In genomic region chr5:28766565-28767158, GRCh38 we compare ENCODE assay signal across 9 cellular contexts.
DNase-seq lines count a peak whose midpoint lies in the region; ATAC-seq, FAIRE-seq and TF ChIP-seq lines count a peak whose summit lies in the region.
"Had no signal": no experiment of that assay in that cellular context is flagged by ENCODE, and none has a peak within 500 bp of the region (broad histone marks: within the 10 kb centered on the region; RNA-seq: fewer than 3 reads in every experiment).

No MANE protein-coding gene starts in this region.

- no peak overlapping the region for H2BK120ac ChIP-seq in mesenchymal stem cell (ENCODE audit: low read depth, low read length)

- no peak for FAIRE-seq in astrocyte (lab: Jason Lieb, UNC)

- H3K27me3 ChIP-seq in HL-60 (ENCODE audit: insufficient read depth, poor library complexity, severe bottlenecking) (no peaks in the 10 kb centered on the region), astrocyte (ENCODE audit: insufficient read depth, low read length) (no peaks in the 10 kb centered on the region), mesenchymal stem cell (ENCODE audit: control insufficient read depth in 1 of 2, insufficient read depth in 1 of 2, low read length in 2 of 2) (no peaks in the 10 kb centered on the region)

- H3K18ac ChIP-seq in mesenchymal stem cell (ENCODE audit: low read depth in 1 of 2, low read length in 2 of 2) = no peak overlapping the region

- no peaks in the 10 kb centered on the region for H4K20me1 ChIP-seq in astrocyte (ENCODE audit: insufficient read depth, low read length)

- WGBS in mesenchymal stem cell = 35% methylated on average over 2 of the region's 2 CpGs

- no peaks in the 10 kb centered on the region for H3K79me1 ChIP-seq in mesenchymal stem cell (replicated peaks; ENCODE audit: low read length, poor library complexity, severe bottlenecking)

- H2BK15ac ChIP-seq in mesenchymal stem cell (ENCODE audit: low read depth, poor library complexity, severe bottlenecking) = no peak overlapping the region

- no peaks in the 10 kb centered on the region for H3K4me1 Mint-ChIP-seq in astrocyte (ENCODE audit: low read depth, unreplicated experiment)
- H3K4me1 Mint-ChIP-seq in stimulated activated memory B cell treated with anti-CD40 and anti-IgM and Interleukin-4, amounts not matched to agents 10 μg/mL and 1 μg/mL and 100 μg/mL, for 72 hours = no peaks in the 10 kb centered on the region
- H3K4me1 Mint-ChIP-seq: naive B cell had no signal

- H3K4me1 ChIP-seq in astrocyte (ENCODE audit: insufficient read depth, low read length) (no peaks in the 10 kb centered on the region), mesenchymal stem cell (ENCODE audit: control insufficient read depth, insufficient read depth, low read depth, low read length) (no peaks in the 10 kb centered on the region)

- H2BK5ac ChIP-seq in mesenchymal stem cell (ENCODE audit: low read depth, low read length, poor library complexity, severe bottlenecking) = no peak overlapping the region

- H3K9ac ChIP-seq in astrocyte (ENCODE audit: low read length) (no peak overlapping the region), mesenchymal stem cell (ENCODE audit: low read length) (no peak overlapping the region)

- H3K4me2 ChIP-seq in astrocyte (ENCODE audit: low read length) (no peak overlapping the region), mesenchymal stem cell (ENCODE audit: low read length, poor library complexity, severe bottlenecking) (no peak overlapping the region)

- H3K27ac ChIP-seq in HL-60 (replicated peaks) (no peak overlapping the region), astrocyte (ENCODE audit: low read depth, low read length) (no peak overlapping the region), mesenchymal stem cell (ENCODE audit: low read length, poor library complexity, severe bottlenecking) (no peak overlapping the region)

- H2AK5ac ChIP-seq in mesenchymal stem cell (ENCODE audit: low read length, severe bottlenecking) = no peak overlapping the region

- H3K4ac ChIP-seq in mesenchymal stem cell (ENCODE audit: low read depth in 1 of 2, low read length in 2 of 2) = no peak overlapping the region

- H3K27ac Mint-ChIP-seq in astrocyte (ENCODE audit: unreplicated experiment) = no peak overlapping the region
- no peak overlapping the region for H3K27ac Mint-ChIP-seq in stimulated activated memory B cell treated with anti-CD40 and anti-IgM and Interleukin-4, amounts not matched to agents 10 μg/mL and 1 μg/mL and 100 μg/mL, for 72 hours
- H3K27ac Mint-ChIP-seq: naive B cell had no signal

- H3K79me2 ChIP-seq in astrocyte (ENCODE audit: insufficient read depth, low read length) = no peaks in the 10 kb centered on the region

- H3K9me3 Mint-ChIP-seq in astrocyte (ENCODE audit: unreplicated experiment) = no peaks in the 10 kb centered on the region
- H3K9me3 Mint-ChIP-seq in stimulated activated memory B cell treated with anti-CD40 and anti-IgM and Interleukin-4, amounts not matched to agents 10 μg/mL and 1 μg/mL and 100 μg/mL, for 72 hours = peaks cover 3% of the 10 kb centered on the region

- H3K36me3 ChIP-seq in astrocyte (ENCODE audit: insufficient read depth, low read length) (no peaks in the 10 kb centered on the region), mesenchymal stem cell (ENCODE audit: control insufficient read depth in 1 of 2, insufficient read depth in 2 of 2, low read depth in 1 of 2, low read length in 2 of 2) (no peaks in the 10 kb centered on the region)

- H3K14ac ChIP-seq in mesenchymal stem cell (ENCODE audit: low read length in 2 of 2) = no peak overlapping the region

- H3K9me3 ChIP-seq in astrocyte (ENCODE audit: insufficient read depth, low read depth, low read length) (no peaks in the 10 kb centered on the region), mesenchymal stem cell (ENCODE audit: control insufficient read depth, low read length) (no peaks in the 10 kb centered on the region)

- H3K4me3 ChIP-seq in HL-60 (replicated peaks; ENCODE audit: insufficient read depth, low read length) (no peak overlapping the region), astrocyte (ENCODE audit: insufficient read depth, low read depth, low read length) (no peak overlapping the region), mesenchymal stem cell (ENCODE audit: insufficient read depth in 1 of 2, low read depth in 1 of 2, low read length in 2 of 2) (no peak overlapping the region)

- H2BK12ac ChIP-seq in mesenchymal stem cell (ENCODE audit: low read length in 2 of 2) = no peak overlapping the region

- H3K27me3 Mint-ChIP-seq in astrocyte (ENCODE audit: low read depth, unreplicated experiment) = no peaks in the 10 kb centered on the region
- no peaks in the 10 kb centered on the region for H3K27me3 Mint-ChIP-seq in stimulated activated memory B cell treated with anti-CD40 and anti-IgM and Interleukin-4, amounts not matched to agents 10 μg/mL and 1 μg/mL and 100 μg/mL, for 72 hours
- H3K27me3 Mint-ChIP-seq: naive B cell had no signal

- H3K4me3 Mint-ChIP-seq in astrocyte (ENCODE audit: unreplicated experiment) = no peak overlapping the region
- no peak overlapping the region for H3K4me3 Mint-ChIP-seq in stimulated activated memory B cell treated with anti-CD40 and anti-IgM and Interleukin-4, amounts not matched to agents 10 μg/mL and 1 μg/mL and 100 μg/mL, for 72 hours
- H3K4me3 Mint-ChIP-seq: naive B cell had no signal

- DNase-seq in HL-60 (ENCODE audit: low read depth in 1 of 2, low spot score in 1 of 2) (peak; percentile 5 to 25), NCI-H460 (ENCODE audit: extremely low read depth, low read depth) (peak; percentile 67), astrocyte (ENCODE audit: low read depth) (peak; percentile 7), mesenchymal stem cell (peak; percentile 38)
- no peak for DNase-seq in central memory CD4-positive, alpha-beta T cell
- DNase-seq: naive B cell had no signal

- H4K8ac ChIP-seq in mesenchymal stem cell (ENCODE audit: low read length) = no peak overlapping the region

- H3K36me3 Mint-ChIP-seq in astrocyte (ENCODE audit: low read depth, unreplicated experiment) = no peaks in the 10 kb centered on the region
- H3K36me3 Mint-ChIP-seq in stimulated activated memory B cell treated with anti-CD40 and anti-IgM and Interleukin-4, amounts not matched to agents 10 μg/mL and 1 μg/mL and 100 μg/mL, for 72 hours = no peaks in the 10 kb centered on the region
- H3K36me3 Mint-ChIP-seq: naive B cell had no signal

- no peak overlapping the region for H2AFZ ChIP-seq in astrocyte (ENCODE audit: low read depth, low read length)
- no peak overlapping the region for H2AFZ ChIP-seq in mesenchymal stem cell (ENCODE audit: low read depth, low read length)

- no peak overlapping the region for H4K91ac ChIP-seq in mesenchymal stem cell (ENCODE audit: low read length)

- no peak overlapping the region for H3K23ac ChIP-seq in mesenchymal stem cell (ENCODE audit: low read length in 2 of 2)

- no peak for ATAC-seq in HG03469 (IDR thresholded peaks at IDR 0.05; ENCODE audit: unreplicated experiment)
- ATAC-seq in GM18870 (IDR thresholded peaks at IDR 0.05; ENCODE audit: unreplicated experiment) = no peak
- no peak for ATAC-seq in stimulated activated memory B cell treated with anti-CD40 and anti-IgM and Interleukin-4, amounts not matched to agents 10 μg/mL and 1 μg/mL and 100 μg/mL, for 72 hours

- TF ChIP-seq CTCF in HL-60 (IDR thresholded peaks at IDR 0.05; ENCODE audit: insufficient read depth, low read length) (no peak), astrocyte (IDR thresholded peaks at IDR 0.05; ENCODE audit: insufficient read depth, low read depth, low read length) (peak; percentile 41)
